ENCODE assay signal across 1 cellular context in the genomic region with DNA sequence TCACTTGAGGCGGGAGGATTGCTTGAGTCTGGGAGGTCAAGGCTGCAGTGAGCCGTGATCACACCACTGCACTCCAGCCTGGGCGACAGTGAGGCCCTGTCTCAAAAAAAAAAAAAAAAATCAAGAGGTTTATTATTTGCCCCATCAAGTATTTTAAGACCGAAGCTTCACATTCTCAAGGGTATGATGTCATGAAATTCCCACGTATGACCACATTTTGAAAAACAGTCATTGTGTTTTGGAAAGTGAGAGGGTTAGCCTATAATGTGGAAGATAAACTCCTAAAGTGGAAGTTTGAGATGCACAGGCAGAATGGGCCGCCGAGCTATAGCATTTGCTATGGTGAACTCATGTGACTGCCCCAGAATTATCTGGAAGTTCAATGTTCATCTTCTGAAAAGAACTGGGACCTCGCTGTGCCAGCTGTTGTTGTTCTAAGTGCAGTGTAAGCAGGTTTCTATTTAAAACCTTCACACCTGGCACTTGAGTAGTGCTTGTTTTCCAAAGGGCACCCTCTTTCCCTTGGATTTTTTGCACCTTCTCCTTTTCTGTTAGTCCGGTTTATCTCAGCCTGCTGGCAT.
TF ChIP-seq lines count a peak whose summit lies in the region.

No MANE protein-coding gene starts in this region.

TF ChIP-seq in WTC11, 78 proteins besides CTCF, POLR2A, EP300 and RAD21 (continued from another document):
- TF ChIP-seq E2F1 (CRISPR knock-in tag; IDR thresholded peaks at IDR 0.05) (no peak), TEAD1 (CRISPR knock-in tag; IDR thresholded peaks at IDR 0.05) (no peak), NFE2L1 (CRISPR knock-in tag; IDR thresholded peaks at IDR 0.05) (no peak), TEAD4 (CRISPR knock-in tag; IDR thresholded peaks at IDR 0.05) (no peak), ZNF423 (CRISPR knock-in tag; IDR thresholded peaks at IDR 0.05) (no peak), GTF2I (CRISPR knock-in tag; conservative IDR thresholded peaks at IDR 0.05) (no peak)
